In the genomic region with DNA sequence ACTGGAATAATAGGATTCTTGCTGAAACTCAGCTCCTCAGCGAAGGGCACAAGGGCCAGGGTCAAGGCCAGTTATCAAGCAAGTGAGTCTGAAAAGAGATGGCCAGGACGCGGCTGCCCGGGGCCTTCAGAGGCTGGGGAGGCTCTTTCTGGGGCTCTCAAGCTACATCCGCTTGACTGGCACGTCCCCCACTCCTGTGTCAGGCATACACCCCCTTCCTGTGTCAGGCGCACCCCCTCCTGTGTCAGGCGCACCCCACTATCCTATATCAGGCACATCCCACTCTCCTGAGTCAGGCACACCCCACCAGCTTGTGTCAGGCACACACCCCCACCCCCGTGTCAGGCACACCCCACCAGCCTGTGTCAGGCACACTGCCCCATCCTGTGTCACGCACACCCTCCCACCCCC, we compare ENCODE assay signal across 1 cellular context.
TF ChIP-seq lines count a peak whose summit lies in the region.

No MANE protein-coding gene starts in this region.

TF ChIP-seq in GM23338, 12 proteins besides CTCF, POLR2A, EP300 and RAD21 (continued from another document):
- no peak for TF ChIP-seq ZNF462 (CRISPR knock-in tag; IDR thresholded peaks at IDR 0.05)
- no peak for TF ChIP-seq CREB1 (CRISPR knock-in tag; IDR thresholded peaks at IDR 0.05; ENCODE audit: low read depth)
